ENCODE assay signal across 15 cellular contexts in the genomic region with DNA sequence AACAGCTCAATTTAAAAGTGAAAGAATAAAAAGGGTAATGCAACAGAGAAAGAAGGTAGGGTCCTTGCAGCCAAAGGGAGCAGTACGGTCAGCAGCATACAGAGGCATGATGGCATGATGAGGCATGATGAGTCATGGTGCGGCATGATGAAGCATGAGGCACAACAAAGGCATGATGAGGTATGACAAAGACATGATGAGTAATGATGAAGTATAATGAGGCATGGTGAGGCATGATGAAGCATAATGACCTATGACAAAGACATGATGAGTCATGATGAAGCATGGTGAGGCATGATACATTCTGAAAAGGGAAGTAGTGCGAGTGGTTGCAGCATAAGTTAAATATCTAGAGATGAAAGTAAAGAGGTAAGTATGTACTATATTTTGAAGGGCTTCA.
DNase-seq lines count a peak whose midpoint lies in the region; ATAC-seq, FAIRE-seq and TF ChIP-seq lines count a peak whose summit lies in the region.
"Had no signal": no experiment of that assay in that cellular context is flagged by ENCODE, and none has a peak within 500 bp of the region (broad histone marks: within the 10 kb centered on the region; RNA-seq: fewer than 3 reads in every experiment).

No MANE protein-coding gene starts in this region.

- H3K9me3 Mint-ChIP-seq in activated naive CD8-positive, alpha-beta T cell treated with anti-CD3 and anti-CD28 coated beads, Interleukin-2, amount 50 U/mL, for 24 hours: peaks cover 17% of the 10 kb centered on the region
- peaks cover 2% of the 10 kb centered on the region for H3K9me3 Mint-ChIP-seq in activated naive CD8-positive, alpha-beta T cell treated with anti-CD3 and anti-CD28 coated beads for 36 hours

- no peak overlapping the region for H3K4me3 ChIP-seq in kidney (ENCODE audit: low read length in 2 of 2)
- H3K4me3 ChIP-seq: gastroesophageal sphincter had no signal

- no peak overlapping the region for H3K27ac ChIP-seq in kidney (ENCODE audit: low read depth in 2 of 2, low read length in 2 of 2)
- H3K27ac ChIP-seq: gastroesophageal sphincter had no signal

- H3K4me1 Mint-ChIP-seq in activated naive CD8-positive, alpha-beta T cell treated with anti-CD3 and anti-CD28 coated beads, Interleukin-2, amount 50 U/mL, for 24 hours: no peaks in the 10 kb centered on the region
- H3K4me1 Mint-ChIP-seq in activated naive CD8-positive, alpha-beta T cell treated with anti-CD3 and anti-CD28 coated beads for 36 hours: no peaks in the 10 kb centered on the region
- H3K4me1 Mint-ChIP-seq: natural killer cell had no signal

- no peak for TF ChIP-seq CTCF in kidney (IDR thresholded peaks at IDR 0.05; ENCODE audit: borderline replicate concordance, extremely low read depth, insufficient read depth)

- no peaks in the 10 kb centered on the region for H3K4me1 ChIP-seq in kidney (ENCODE audit: control insufficient read depth in 1 of 2, insufficient read depth in 1 of 2, low read depth in 1 of 2, low read length in 2 of 2)
- H3K4me1 ChIP-seq: gastroesophageal sphincter had no signal

- intact Hi-C loops in kidney (cut with DNase I): no loop called here

- no peaks in the 10 kb centered on the region for H3K36me3 ChIP-seq in kidney (ENCODE audit: control insufficient read depth in 1 of 2, insufficient read depth in 2 of 2, low read length in 2 of 2)
- H3K36me3 ChIP-seq: gastroesophageal sphincter had no signal

- no peak overlapping the region for H3K4me3 Mint-ChIP-seq in activated naive CD8-positive, alpha-beta T cell treated with anti-CD3 and anti-CD28 coated beads, Interleukin-2, amount 50 U/mL, for 24 hours
- no peak overlapping the region for H3K4me3 Mint-ChIP-seq in activated naive CD8-positive, alpha-beta T cell treated with anti-CD3 and anti-CD28 coated beads for 36 hours
- H3K4me3 Mint-ChIP-seq: HFFc6, natural killer cell had no signal

- no peak for FAIRE-seq in kidney (lab: Jason Lieb, UNC)

- H3K27ac Mint-ChIP-seq in activated naive CD8-positive, alpha-beta T cell treated with anti-CD3 and anti-CD28 coated beads, Interleukin-2, amount 50 U/mL, for 24 hours: no peak overlapping the region
- no peak overlapping the region for H3K27ac Mint-ChIP-seq in activated naive CD8-positive, alpha-beta T cell treated with anti-CD3 and anti-CD28 coated beads for 36 hours
- H3K27ac Mint-ChIP-seq: HFFc6, natural killer cell, progenitor cell of endocrine pancreas had no signal

- H3K36me3 Mint-ChIP-seq in activated naive CD8-positive, alpha-beta T cell treated with anti-CD3 and anti-CD28 coated beads, Interleukin-2, amount 50 U/mL, for 24 hours (ENCODE audit: low read depth): no peaks in the 10 kb centered on the region
- no peaks in the 10 kb centered on the region for H3K36me3 Mint-ChIP-seq in activated naive CD8-positive, alpha-beta T cell treated with anti-CD3 and anti-CD28 coated beads for 36 hours
- H3K36me3 Mint-ChIP-seq: natural killer cell had no signal

- H3K27me3 Mint-ChIP-seq in activated naive CD8-positive, alpha-beta T cell treated with anti-CD3 and anti-CD28 coated beads, Interleukin-2, amount 50 U/mL, for 24 hours: no peaks in the 10 kb centered on the region
- H3K27me3 Mint-ChIP-seq in activated naive CD8-positive, alpha-beta T cell treated with anti-CD3 and anti-CD28 coated beads for 36 hours: no peaks in the 10 kb centered on the region
- H3K27me3 Mint-ChIP-seq: progenitor cell of endocrine pancreas had no signal

- H3K9me3 ChIP-seq in kidney (ENCODE audit: control insufficient read depth in 1 of 2, low read length in 2 of 2): no peaks in the 10 kb centered on the region
- H3K9me3 ChIP-seq: gastroesophageal sphincter had no signal

- ATAC-seq in activated naive CD8-positive, alpha-beta T cell treated with anti-CD3 and anti-CD28 coated beads, Interleukin-2, amount 50 U/mL, for 24 hours: peak; percentile 10
- no peak for ATAC-seq in GM18861 (IDR thresholded peaks at IDR 0.05; ENCODE audit: unreplicated experiment)
- ATAC-seq: gastroesophageal sphincter, natural killer cell had no signal

- H3K9ac ChIP-seq in kidney (ENCODE audit: low read length in 2 of 2): no peak overlapping the region

- DNase-seq in activated naive CD8-positive, alpha-beta T cell treated with anti-CD3 and anti-CD28 coated beads, Interleukin-2, amount 50 U/mL, for 24 hours: no peak
- DNase-seq in activated naive CD8-positive, alpha-beta T cell treated with anti-CD3 and anti-CD28 coated beads for 36 hours: no peak
- DNase-seq in MV-4-11 (lab: John Stamatoyannopoulos, UW) (peak; percentile 55), astrocyte of the hippocampus (ENCODE audit: low read depth, low spot score) (peak; percentile 13), renal cortical epithelial cell (ENCODE audit: low read depth) (peak; percentile 21), kidney (no peak), RPMI8226 (no peak)
- DNase-seq: HFFc6, KG1, natural killer cell, NCI-H187, NCI-H524 treated with DMSO at 0.1 percent for 48 hours had no signal

Comparison
In these comparisons a context has a peak if more than half of its experiments do, and no peak if none do; other contexts are left out.
1. DNase-seq: peak in MV-4-11 (single experiment), astrocyte of the hippocampus (single experiment) and renal cortical epithelial cell (single experiment); none in activated naive CD8-positive, alpha-beta T cell treated with anti-CD3 and anti-CD28 coated beads, Interleukin-2, amount 50 U/mL, for 24 hours (single experiment), activated naive CD8-positive, alpha-beta T cell treated with anti-CD3 and anti-CD28 coated beads for 36 hours (single experiment), kidney (single experiment) and RPMI8226 (single experiment).